Comparison of ENCODE assay signal across 28 cellular contexts in genomic region chr3:183229177-183229576, GRCh38. TPM values are rescaled to one million over a fixed set of nuclear protein-coding genes. Genes with fewer than 3 reads are reported as not detected.
DNase-seq lines count a peak whose midpoint lies in the region; ATAC-seq, FAIRE-seq and TF ChIP-seq lines count a peak whose summit lies in the region.
"Had no signal": no experiment of that assay in that cellular context is flagged by ENCODE, and none has a peak within 500 bp of the region (broad histone marks: within the 10 kb centered on the region; RNA-seq: fewer than 3 reads in every experiment).

No MANE protein-coding gene starts in this region.

- H3K18ac ChIP-seq in H1 (ENCODE audit: extremely low read depth, low read length), result no peak overlapping the region

- no peaks in the 10 kb centered on the region for H3K23me2 ChIP-seq in H1 (ENCODE audit: low read depth, low read length)

- H2BK15ac ChIP-seq in H1 (ENCODE audit: low read length), result no peak overlapping the region

- no peak overlapping the region for H2AK5ac ChIP-seq in H1 (ENCODE audit: low read depth, low read length)

- CTCF ChIA-PET in A549 (lab: Yijun Ruan, JAX) (no interaction called here), H1 (lab: Charles Lee; ENCODE audit: partially characterized antibody) (interaction anchor here (1.7 kb wide), 1 partner anchor 153 kb away, joined by 6 read pairs; no protein-coding TSS in a partner anchor)

- no peak overlapping the region for H4K8ac ChIP-seq in H1 (ENCODE audit: extremely low read depth, insufficient read depth, low read length)

- H3K9me3 ChIP-seq in A549 (no peaks in the 10 kb centered on the region), Karpas-422 (ENCODE audit: low read length) (no peaks in the 10 kb centered on the region), H1 (ENCODE audit: insufficient read depth in 2 of 2, low read depth in 1 of 2, low read length in 1 of 2) (no peaks in the 10 kb centered on the region)
- H3K9me3 ChIP-seq: BE2C had no signal

- no peaks in the 10 kb centered on the region for H4K20me1 ChIP-seq in Karpas-422 (ENCODE audit: insufficient read depth, low read depth, low read length)
- H4K20me1 ChIP-seq in H1 (replicated peaks in 1 of 2; ENCODE audit: control insufficient read depth in 1 of 2, insufficient read depth in 2 of 2, low read length in 2 of 2), result no peaks in the 10 kb centered on the region
- H4K20me1 ChIP-seq: BLaER1 treated with 17β-estradiol and CSF1 and Interleukin-3, amounts not matched to agents 10 nM and 100 nM had no signal

- intact Hi-C loops in cardiac septum (cut with DNase I), result no loop called here

- H3K9ac ChIP-seq in Karpas-422 (ENCODE audit: low read length) (no peak overlapping the region), H1 (replicated peaks in 1 of 4; ENCODE audit: extremely low read depth in 1 of 4, low read depth in 3 of 4, low read length in 3 of 4) (no peak overlapping the region)
- H3K9ac ChIP-seq: BLaER1 treated with 17β-estradiol and CSF1 and Interleukin-3, amounts not matched to agents 10 nM and 100 nM had no signal

- no peak overlapping the region for H4K91ac ChIP-seq in H1 (replicated peaks; ENCODE audit: insufficient read length, low read length)

- H3K27me3 ChIP-seq in Karpas-422 (ENCODE audit: low read length) (no peaks in the 10 kb centered on the region), H1 (replicated peaks in 1 of 4; ENCODE audit: control insufficient read depth in 3 of 4, extremely low read depth in 1 of 4, insufficient read depth in 3 of 4, low read length in 3 of 4) (no peaks in the 10 kb centered on the region)
- H3K27me3 ChIP-seq: BE2C; BLaER1 treated with 17β-estradiol and CSF1 and Interleukin-3, amounts not matched to agents 10 nM and 100 nM had no signal

- no peaks in the 10 kb centered on the region for H3K27me3 Mint-ChIP-seq in activated naive CD8-positive, alpha-beta T cell treated with anti-CD3 and anti-CD28 coated beads, Interleukin-2, amount 50 U/mL, for 24 hours
- no peaks in the 10 kb centered on the region for H3K27me3 Mint-ChIP-seq in activated naive CD8-positive, alpha-beta T cell treated with anti-CD3 and anti-CD28 coated beads for 36 hours
- H3K27me3 Mint-ChIP-seq: CD4-positive, alpha-beta T cell had no signal

- no peak overlapping the region for H3K14ac ChIP-seq in H1 (ENCODE audit: insufficient read length)

- peak overlapping the region; percentile 4 for H3K27ac Mint-ChIP-seq in activated naive CD8-positive, alpha-beta T cell treated with anti-CD3 and anti-CD28 coated beads, Interleukin-2, amount 50 U/mL, for 24 hours
- H3K27ac Mint-ChIP-seq in activated naive CD8-positive, alpha-beta T cell treated with anti-CD3 and anti-CD28 coated beads for 36 hours, result no peak overlapping the region
- H3K27ac Mint-ChIP-seq: CD14-positive monocyte; CD4-positive, alpha-beta T cell; CD8-positive, alpha-beta memory T cell; GM23338 had no signal

- H3K9me2 ChIP-seq in Karpas-422 (replicated peaks; ENCODE audit: insufficient read depth, low read length), result no peaks in the 10 kb centered on the region

- no peak overlapping the region for H2AFZ ChIP-seq in Karpas-422 (ENCODE audit: low read length)
- no peak overlapping the region for H2AFZ ChIP-seq in H1 (ENCODE audit: low read length)
- H2AFZ ChIP-seq: GM23338 had no signal

- TF ChIP-seq RAD21 in A549 (conservative IDR thresholded peaks at IDR 0.05 in 1 of 2, IDR thresholded peaks at IDR 0.05 in 1 of 2) (no peak), H1 (IDR thresholded peaks at IDR 0.05 in 1 of 2, conservative IDR thresholded peaks at IDR 0.05 in 1 of 2; ENCODE audit: low read depth in 2 of 2, low read length in 2 of 2) (no peak)

- TF ChIP-seq CTCF in A549 (IDR thresholded peaks at IDR 0.05), result no peak
- TF ChIP-seq CTCF in H1 (IDR thresholded peaks at IDR 0.05; ENCODE audit: control extremely low read depth in 1 of 3, insufficient read depth in 1 of 3, low read depth in 1 of 3, low read length in 3 of 3), result no peak

- H3K36me3 Mint-ChIP-seq in activated naive CD8-positive, alpha-beta T cell treated with anti-CD3 and anti-CD28 coated beads, Interleukin-2, amount 50 U/mL, for 24 hours (ENCODE audit: low read depth), result peaks cover 2% of the 10 kb centered on the region
- H3K36me3 Mint-ChIP-seq in activated naive CD8-positive, alpha-beta T cell treated with anti-CD3 and anti-CD28 coated beads for 36 hours, result no peaks in the 10 kb centered on the region
- H3K36me3 Mint-ChIP-seq: CD14-positive monocyte; CD8-positive, alpha-beta memory T cell had no signal

- TF ChIP-seq EP300 in A549 (IDR thresholded peaks at IDR 0.05), result no peak
- TF ChIP-seq EP300 in H1 (IDR thresholded peaks at IDR 0.05; ENCODE audit: borderline replicate concordance in 1 of 2, low read depth in 2 of 2, low read length in 2 of 2), result no peak

- TF ChIP-seq POLR2A in A549 (IDR thresholded peaks at IDR 0.05; ENCODE audit: low read length), result no peak
- TF ChIP-seq POLR2A in H1 (IDR thresholded peaks at IDR 0.05; ENCODE audit: control extremely low read depth in 1 of 2, low read depth in 2 of 2, low read length in 2 of 2), result no peak

- H2BK12ac ChIP-seq in H1 (ENCODE audit: low read depth, low read length), result no peak overlapping the region

- no peak overlapping the region for H2BK5ac ChIP-seq in H1 (ENCODE audit: low read depth, low read length)

- DNase-seq in activated naive CD8-positive, alpha-beta T cell treated with anti-CD3 and anti-CD28 coated beads, Interleukin-2, amount 50 U/mL, for 24 hours, result no peak
- DNase-seq in activated naive CD8-positive, alpha-beta T cell treated with anti-CD3 and anti-CD28 coated beads for 36 hours, result no peak
- DNase-seq in A549 (ENCODE audit: low read depth in 1 of 2, low spot score in 1 of 2), result no peak
- DNase-seq in Karpas-422, result no peak
- DNase-seq in H1 (ENCODE audit: low read depth in 1 of 2, low spot score in 2 of 2), result no peak
- no peak for DNase-seq in SHP77 treated with DMSO at 0.1 percent for 48 hours (lab: John Stamatoyannopoulos, UW)
- DNase-seq in NOMO-1 (lab: John Stamatoyannopoulos, UW; ENCODE audit: unreplicated experiment in 2 of 2), result no peak
- DNase-seq in cardiac septum (ENCODE audit: low spot score), result no peak
- DNase-seq: ACHN; AML-193; BE2C; Calu3; CD4-positive, alpha-beta T cell; CD8-positive, alpha-beta memory T cell; COR-L47; DMS53; DMS79 treated with DMSO at 0.1 percent for 48 hours; GF-D8; H7; HCEC 1CT had no signal

- H3K4me1 ChIP-seq in A549, result no peaks in the 10 kb centered on the region
- peaks cover 21% of the 10 kb centered on the region for H3K4me1 ChIP-seq in Karpas-422 (ENCODE audit: low read length)
- no peaks in the 10 kb centered on the region for H3K4me1 ChIP-seq in H1 (replicated peaks in 1 of 4; ENCODE audit: control insufficient read depth in 3 of 4, insufficient read depth in 4 of 4, low read length in 3 of 4)
- H3K4me1 ChIP-seq: BE2C had no signal

- no peak overlapping the region for H2BK120ac ChIP-seq in H1 (replicated peaks; ENCODE audit: low read depth, low read length)

- H4K5ac ChIP-seq in H1 (ENCODE audit: insufficient read length, low read depth, low read length), result no peak overlapping the region

- no peak overlapping the region for H3K23ac ChIP-seq in H1 (ENCODE audit: insufficient read length)

- peaks cover 4% of the 10 kb centered on the region for H3K9me3 Mint-ChIP-seq in activated naive CD8-positive, alpha-beta T cell treated with anti-CD3 and anti-CD28 coated beads, Interleukin-2, amount 50 U/mL, for 24 hours
- peaks cover 1% of the 10 kb centered on the region for H3K9me3 Mint-ChIP-seq in activated naive CD8-positive, alpha-beta T cell treated with anti-CD3 and anti-CD28 coated beads for 36 hours
- H3K9me3 Mint-ChIP-seq: CD4-positive, alpha-beta T cell; CD8-positive, alpha-beta memory T cell; GM23338 had no signal

- H3K79me2 ChIP-seq in Karpas-422 (ENCODE audit: low read length) (no peaks in the 10 kb centered on the region), H1 (ENCODE audit: control insufficient read depth in 1 of 2, insufficient read depth in 2 of 2, low read length in 2 of 2) (no peaks in the 10 kb centered on the region)

- no peak overlapping the region for H3K4me3 ChIP-seq in A549
- H3K4me3 ChIP-seq in Karpas-422 (ENCODE audit: low read length), result no peak overlapping the region
- H3K4me3 ChIP-seq in H1 (ENCODE audit: extremely low read depth in 1 of 4, insufficient read depth in 2 of 4, low read depth in 3 of 4, low read length in 4 of 4), result no peak overlapping the region
- H3K4me3 ChIP-seq: BLaER1 treated with 17β-estradiol and CSF1 and Interleukin-3, amounts not matched to agents 10 nM and 100 nM; GM23338 had no signal

- H3K56ac ChIP-seq in H1 (replicated peaks; ENCODE audit: insufficient read length, low read depth, low read length), result no peak overlapping the region

- H3K4me1 Mint-ChIP-seq in activated naive CD8-positive, alpha-beta T cell treated with anti-CD3 and anti-CD28 coated beads, Interleukin-2, amount 50 U/mL, for 24 hours, result peaks cover 42% of the 10 kb centered on the region
- H3K4me1 Mint-ChIP-seq in activated naive CD8-positive, alpha-beta T cell treated with anti-CD3 and anti-CD28 coated beads for 36 hours, result peaks cover 22% of the 10 kb centered on the region
- H3K4me1 Mint-ChIP-seq: GM23338 had no signal

- POLR2A ChIA-PET in A549 (lab: Yijun Ruan, JAX), result no interaction called here
- POLR2A ChIA-PET in H1 (lab: Charles Lee; ENCODE audit: partially characterized antibody), result no interaction called here

- H2BK20ac ChIP-seq in H1 (ENCODE audit: low read length), result no peak overlapping the region

- H3K4ac ChIP-seq in H1 (replicated peaks; ENCODE audit: insufficient read length, low read depth, low read length), result no peak overlapping the region

- no peaks in the 10 kb centered on the region for H3K79me1 ChIP-seq in H1 (ENCODE audit: low read depth, low read length)

- no peak overlapping the region for H3K4me3 Mint-ChIP-seq in activated naive CD8-positive, alpha-beta T cell treated with anti-CD3 and anti-CD28 coated beads, Interleukin-2, amount 50 U/mL, for 24 hours
- H3K4me3 Mint-ChIP-seq in activated naive CD8-positive, alpha-beta T cell treated with anti-CD3 and anti-CD28 coated beads for 36 hours, result no peak overlapping the region
- H3K4me3 Mint-ChIP-seq: CD14-positive monocyte; CD4-positive, alpha-beta T cell; CD8-positive, alpha-beta memory T cell; GM23338 had no signal

- FAIRE-seq in A549 (lab: Jason Lieb, UNC), result no peak
- FAIRE-seq in H1 (lab: Jason Lieb, UNC), result no peak
- FAIRE-seq: A204.1, GM12891, GM18507 had no signal

- H3K4me2 ChIP-seq in A549, result no peak overlapping the region
- peak overlapping the region; percentile 9 for H3K4me2 ChIP-seq in Karpas-422 (ENCODE audit: low read depth, low read length, poor library complexity, severe bottlenecking)
- H3K4me2 ChIP-seq in H1 (ENCODE audit: insufficient read depth in 1 of 2, low read depth in 2 of 2, low read length in 2 of 2), result no peak overlapping the region
- H3K4me2 ChIP-seq: BLaER1 treated with 17β-estradiol and CSF1 and Interleukin-3, amounts not matched to agents 10 nM and 100 nM; GM23338 had no signal

- H3K27ac ChIP-seq in A549 (no peak overlapping the region), Karpas-422 (ENCODE audit: low read length) (no peak overlapping the region), H1 (ENCODE audit: low read depth, low read length) (no peak overlapping the region)
- H3K27ac ChIP-seq: 22Rv1; BLaER1 treated with 17β-estradiol and CSF1 and Interleukin-3, amounts not matched to agents 10 nM and 100 nM had no signal

- no peak for ATAC-seq in activated naive CD8-positive, alpha-beta T cell treated with anti-CD3 and anti-CD28 coated beads, Interleukin-2, amount 50 U/mL, for 24 hours
- no peak for ATAC-seq in A549
- ATAC-seq: GM23338 had no signal

- WGBS in A549 (ENCODE audit: missing lambda C conversion rate), result 13% methylated on average over 1 of the region's 1 CpG
- 89% methylated on average over 1 of the region's 1 CpG; no CpG with 5 or more reads in 1 of the 2 experiments for WGBS in H1 (ENCODE audit: extremely low coverage in 1 of 2, insufficient coverage in 1 of 2, insufficient read length in 1 of 2, insufficient replicate concordance in 2 of 2, low coverage in 1 of 2, low lambda C conversion rate in 2 of 2, missing lambda C conversion rate in 1 of 2), 2 experiments

- H3K36me3 ChIP-seq in Karpas-422 (ENCODE audit: insufficient read depth, low read length) (no peaks in the 10 kb centered on the region), H1 (ENCODE audit: control insufficient read depth in 2 of 4, insufficient read depth in 4 of 4, low read length in 3 of 4) (no peaks in the 10 kb centered on the region)
- H3K36me3 ChIP-seq: BE2C; BLaER1 treated with 17β-estradiol and CSF1 and Interleukin-3, amounts not matched to agents 10 nM and 100 nM had no signal

RNA-seq across cellular contexts. Expression of gene B3GNT5, which starts 23.9 kb away (rescaled TPM):
- total RNA-seq in activated naive CD8-positive, alpha-beta T cell treated with anti-CD3 and anti-CD28 coated beads for 36 hours, result 10 to 100 TPM; 11.3 to 13.3 TPM
- polyA plus RNA-seq in A549 (2011; rRNA removed) (10.9 and 11.7 TPM in 2 replicates), A549 (2017; fragmentation: RNase III; extraction: RNeasy Plus Mini Kit Qiagen cat#74134 plus additional on column Dnase treatment) (4.7 to 4.8 TPM (median 4.7 TPM) in 3 replicates), H1 (2011; rRNA removed) (1.7 and 2.4 TPM in 2 replicates)
- polyA plus RNA-seq in A549 (2012; cell fraction: cytosol; rRNA removed), result 1.9 and 2.1 TPM in 2 replicates
- 1.00 and 1.5 TPM in 2 replicates for polyA plus RNA-seq in A549 (2012; cell fraction: nucleus; rRNA removed)
- polyA minus RNA-seq in A549 (2011; rRNA and poly(A)+ RNA removed), result 9.8 and 9.9 TPM in 2 replicates
- total RNA-seq in Karpas-422 (2014; rRNA removed; shearing (Covaris generic); ENCODE audit: low replicate concordance), result 2.0 and 8.6 TPM in 2 replicates
- total RNA-seq in H1 (2021; fragmentation: NEBNext Ultra II Directional; extraction: Animal tissue kit (Norgen Biotek cat#: 25700)), result 8.0 and 9.7 TPM in 2 replicates
- polyA plus RNA-seq in H1 (2011; cell fraction: cytosol; rRNA removed), result 2.9 TPM
- 1.7 TPM for polyA plus RNA-seq in H1 (2011; cell fraction: nucleus; rRNA removed)
- polyA plus RNA-seq in H1 (2012, experiment 1 of 2), result 2.8 to 6.5 TPM (median 4.6 TPM) in 4 replicates
- 0.29 TPM for polyA plus RNA-seq in H1 (2012, experiment 2 of 2)
- polyA plus RNA-seq in H1 (2013, experiment 1 of 2), result 5.3 TPM
- 6.0 TPM for polyA plus RNA-seq in H1 (2013, experiment 2 of 2)
- polyA minus RNA-seq in H1 (2011; rRNA and poly(A)+ RNA removed), result 6.2 and 9.8 TPM in 2 replicates
- polyA minus RNA-seq in H1 (2011; cell fraction: cytosol; rRNA and poly(A)+ RNA removed), result 4.0 TPM
- polyA minus RNA-seq in H1 (2011; cell fraction: nucleus; rRNA and poly(A)+ RNA removed), result 13.1 TPM
- 3.2 TPM for total RNA-seq in cardiac septum
- total RNA-seq: G401 had no signal
- polyA plus RNA-seq: CD8-positive, alpha-beta memory T cell had no signal
